Comparison of ENCODE assay signal across 16 cellular contexts in genomic region chr3:127535901-127536817, GRCh38. TPM values are rescaled to one million over a fixed set of nuclear protein-coding genes. Genes with fewer than 3 reads are reported as not detected.
DNase-seq lines count a peak whose midpoint lies in the region; ATAC-seq, FAIRE-seq and TF ChIP-seq lines count a peak whose summit lies in the region.
"Had no signal": no experiment of that assay in that cellular context is flagged by ENCODE, and none has a peak within 500 bp of the region (broad histone marks: within the 10 kb centered on the region; RNA-seq: fewer than 3 reads in every experiment).

No MANE protein-coding gene starts in this region.

- no peak overlapping the region for H3K4me2 ChIP-seq in GM23338
- no peak overlapping the region for H3K4me2 ChIP-seq in GM12878 (ENCODE audit: control insufficient read depth, insufficient read depth)

- no peak overlapping the region for H3K4me3 ChIP-seq in GM23338
- H3K4me3 ChIP-seq in GM12878: no peak overlapping the region
- H3K4me3 ChIP-seq in brain microvascular endothelial cell (ENCODE audit: low read depth, low read length): no peak overlapping the region
- H3K4me3 ChIP-seq: sigmoid colon had no signal

- TF ChIP-seq POLR2A in GM12878 (IDR thresholded peaks at IDR 0.05; ENCODE audit: low read depth, low read length): no peak

- WGBS in GM12878 (ENCODE audit: insufficient coverage, insufficient replicate concordance, low lambda C conversion rate, missing lambda C conversion rate): 39% methylated on average over 18 of the region's 18 CpGs

- FAIRE-seq in GM12878 (lab: Jason Lieb, UNC) (no peak), D721Med (lab: Jason Lieb, UNC) (no peak)
- FAIRE-seq: G401.6 had no signal

- H3K36me3 Mint-ChIP-seq in GM23338 (ENCODE audit: low read depth) (no peaks in the 10 kb centered on the region; the same call in 2 of the 3 replicates), neural crest cell (ENCODE audit: low read depth) (no peaks in the 10 kb centered on the region)

- no peak for TF ChIP-seq CTCF in GM23338 (conservative IDR thresholded peaks at IDR 0.05; ENCODE audit: low read depth in 2 of 2)
- no peak for TF ChIP-seq CTCF in GM12878 (IDR thresholded peaks at IDR 0.05 in 2 of 3, conservative IDR thresholded peaks at IDR 0.05 in 1 of 3; ENCODE audit: control insufficient read depth in 2 of 3, extremely low read depth in 1 of 3, insufficient read depth in 1 of 3, low read depth in 3 of 3, low read length in 3 of 3)
- no peak for TF ChIP-seq CTCF in neural crest cell (conservative IDR thresholded peaks at IDR 0.05)
- no peak for TF ChIP-seq CTCF in D721Med (IDR thresholded peaks at IDR 0.05; ENCODE audit: insufficient read depth, missing control alignments)
- TF ChIP-seq CTCF in GM13976 (IDR thresholded peaks at IDR 0.05; ENCODE audit: borderline replicate concordance, control extremely low read depth, extremely low read depth, insufficient read depth, missing control alignments): no peak
- TF ChIP-seq CTCF in brain microvascular endothelial cell (IDR thresholded peaks at IDR 0.05; ENCODE audit: low read depth, low read length, missing control alignments): no peak

- H3K9me3 ChIP-seq in GM12878 (replicated peaks; ENCODE audit: control insufficient read depth, insufficient read depth, low read length): no peaks in the 10 kb centered on the region
- H3K9me3 ChIP-seq: sigmoid colon had no signal

- no peak for TF ChIP-seq EP300 in GM12878 (IDR thresholded peaks at IDR 0.05; ENCODE audit: borderline replicate concordance in 1 of 2, control insufficient read depth in 1 of 2, low read depth in 2 of 2, low read length in 2 of 2)

- no TSS peak for BruUV-seq in GM12878 (replicated peaks; lab: Mats Ljungman, UMichigan)

- H3K36me3 ChIP-seq in GM23338 (ENCODE audit: insufficient read depth) (no peaks in the 10 kb centered on the region), GM12878 (ENCODE audit: control insufficient read depth in 2 of 2, insufficient read depth in 2 of 2, low read length in 1 of 2) (no peaks in the 10 kb centered on the region), brain microvascular endothelial cell (replicated peaks) (no peaks in the 10 kb centered on the region)
- H3K36me3 ChIP-seq: sigmoid colon had no signal

- H3K4me3 Mint-ChIP-seq in GM23338 (no peak overlapping the region), neural crest cell (peak overlapping the region; percentile 41)
- H3K4me3 Mint-ChIP-seq: activated CD4-positive, alpha-beta T cell treated with anti-CD3 and anti-CD28 coated beads, Interleukin-2, amount 10 ng/mL, durations not matched to agents 24 days and 14 days; T-helper 1 cell treated with Interleukin-12 subunit alpha and Interleukin-12 subunit beta and Interleukin-4 antibody, amounts not matched to agents 30 μg/mL and 1 μg/mL, for 36 hours had no signal

- H3K4me1 ChIP-seq in GM23338 (ENCODE audit: insufficient read depth) (0 out of 2 replicates have a peak, but pooled peaks cover 5% of the 10 kb centered on the region), GM12878 (ENCODE audit: control insufficient read depth, insufficient read depth, low read length) (no peaks in the 10 kb centered on the region)
- H3K4me1 ChIP-seq: sigmoid colon had no signal

- H3K27ac Mint-ChIP-seq in GM23338 (no peak overlapping the region), neural crest cell (ENCODE audit: unreplicated experiment) (peak overlapping the region; percentile 96)
- H3K27ac Mint-ChIP-seq: activated CD4-positive, alpha-beta T cell treated with anti-CD3 and anti-CD28 coated beads, Interleukin-2, amount 10 ng/mL, durations not matched to agents 24 days and 14 days; T-helper 1 cell treated with Interleukin-12 subunit alpha and Interleukin-12 subunit beta and Interleukin-4 antibody, amounts not matched to agents 30 μg/mL and 1 μg/mL, for 36 hours had no signal

- H3K27me3 ChIP-seq in GM23338 (ENCODE audit: insufficient read depth): no peaks in the 10 kb centered on the region
- peaks cover 0 to 5% of the 10 kb centered on the region in 2 experiments; a peak in 3 of 4 replicates for H3K27me3 ChIP-seq in GM12878 (replicated peaks in 1 of 2; ENCODE audit: control insufficient read depth in 2 of 2, insufficient read depth in 2 of 2, low read length in 1 of 2)
- no peaks in the 10 kb centered on the region for H3K27me3 ChIP-seq in brain microvascular endothelial cell (replicated peaks)

- ATAC-seq in GM23338 (peak; percentile 22), GM12878 (no peak), HG02938 (IDR thresholded peaks at IDR 0.05; ENCODE audit: unreplicated experiment) (no peak)

- H2AFZ ChIP-seq in GM23338: peak overlapping the region; percentile 56; the same call in 1 of the 2 replicates
- H2AFZ ChIP-seq in GM12878 (ENCODE audit: control insufficient read depth, low read depth, low read length): no peak overlapping the region

- no peaks in the 10 kb centered on the region for H3F3A ChIP-seq in GM23338 (replicated peaks; ENCODE audit: low read depth)

- SMC1A ChIA-PET in GM12878 (lab: Charles Lee; ENCODE audit: uncharacterized antibody, unreplicated experiment): interaction anchor here (0.6 kb wide), 1 partner anchor 387 kb away, joined by 3 read pairs; no protein-coding TSS in a partner anchor

- CTCF ChIA-PET in GM12878 (lab: Yijun Ruan, JAX): no interaction called here

- H3K4me1 Mint-ChIP-seq in GM23338: peaks cover 18% of the 10 kb centered on the region
- H3K4me1 Mint-ChIP-seq in neural crest cell: peaks cover 28% of the 10 kb centered on the region

- POLR2A ChIA-PET in GM12878 (lab: Charles Lee): no interaction called here

- RAD21 ChIA-PET in GM12878 (lab: Charles Lee; ENCODE audit: unreplicated experiment): interaction anchor here (1.5 kb wide), 1 partner anchor 12 kb away, joined by 4 read pairs; no protein-coding TSS in a partner anchor

- H3K79me2 ChIP-seq in GM23338 (replicated peaks; ENCODE audit: insufficient read depth) (no peaks in the 10 kb centered on the region), GM12878 (ENCODE audit: control insufficient read depth, insufficient read depth, low read length) (no peaks in the 10 kb centered on the region)

- H3K27me3 Mint-ChIP-seq in GM23338 (ENCODE audit: insufficient read depth, low read depth, poor library complexity) (peaks cover 10% of the 10 kb centered on the region), neural crest cell (ENCODE audit: low read depth) (no peaks in the 10 kb centered on the region)

- DNase-seq in GM23338 (ENCODE audit: low spot score) (no peak), NCI-H128 (lab: John Stamatoyannopoulos, UW; ENCODE audit: unreplicated experiment) (peak; percentile 56), GM12878 (ENCODE audit: low read depth, low spot score) (no peak), neural crest cell (ENCODE audit: low read depth, low spot score) (no peak), D721Med (ENCODE audit: insufficient read length, low spot score) (no peak), GM13976 (ENCODE audit: low spot score) (no peak), brain microvascular endothelial cell (no peak)
- DNase-seq: activated CD4-positive, alpha-beta T cell treated with anti-CD3 and anti-CD28 coated beads, Interleukin-2, amount 10 ng/mL, durations not matched to agents 24 days and 14 days; effector CD8-positive, alpha-beta T cell; foreskin melanocyte; NCI-H1694 treated with DMSO at 0.1 percent for 48 hours; sigmoid colon had no signal

- H3K9me2 ChIP-seq in GM23338 (ENCODE audit: insufficient read depth): no peaks in the 10 kb centered on the region

- H3K27ac ChIP-seq in GM23338 (ENCODE audit: low read depth): no peak overlapping the region
- H3K27ac ChIP-seq in GM12878 (ENCODE audit: control insufficient read depth, insufficient read depth): no peak overlapping the region
- H3K27ac ChIP-seq in brain microvascular endothelial cell: no peak overlapping the region
- H3K27ac ChIP-seq: C4-2B, sigmoid colon had no signal

- intact Hi-C loops in GM12878 (cut with micrococcal nuclease; ENCODE audit: unreplicated experiment): no loop called here

- H3K9me3 Mint-ChIP-seq in GM23338 (no peaks in the 10 kb centered on the region), neural crest cell (no peaks in the 10 kb centered on the region)
- H3K9me3 Mint-ChIP-seq: activated CD4-positive, alpha-beta T cell treated with anti-CD3 and anti-CD28 coated beads, Interleukin-2, amount 10 ng/mL, durations not matched to agents 24 days and 14 days; T-helper 1 cell treated with Interleukin-12 subunit alpha and Interleukin-12 subunit beta and Interleukin-4 antibody, amounts not matched to agents 30 μg/mL and 1 μg/mL, for 36 hours had no signal

- no peak overlapping the region for H3K9ac ChIP-seq in GM12878 (ENCODE audit: control insufficient read depth, insufficient read depth, low read length)

- H4K20me1 ChIP-seq in GM23338 (replicated peaks; ENCODE audit: insufficient read depth) (no peaks in the 10 kb centered on the region), GM12878 (ENCODE audit: control insufficient read depth, insufficient read depth) (no peaks in the 10 kb centered on the region)

- TF ChIP-seq RAD21 in GM12878 (IDR thresholded peaks at IDR 0.05; ENCODE audit: insufficient read depth, low read depth, low read length): no peak

- in situ Hi-C loops in GM12878 (cut with MboI): no loop called here
- in situ Hi-C loops in GM13976 (cut with MboI; ENCODE audit: low sequenced_read_pairs, unreplicated experiment): no loop called here
- in situ Hi-C loops in brain microvascular endothelial cell (cut with HindIII; ENCODE audit: low pct_ligation_motif_present, low sequenced_read_pairs): no loop called here

TF ChIP-seq in GM12878, 131 proteins besides CTCF, POLR2A, EP300 and RAD21 (continues in another document):
- no peak for TF ChIP-seq TBL1XR1 (IDR thresholded peaks at IDR 0.05; ENCODE audit: low read depth, low read length)
- TF ChIP-seq GATAD2B (conservative IDR thresholded peaks at IDR 0.05; ENCODE audit: low read depth): no peak

RNA-seq across cellular contexts. Expression of gene TPRA1, which starts 54.4 kb away (rescaled TPM):
- total RNA-seq in GM23338 (2014; rRNA removed; shearing (Covaris generic)): 24.1 and 30.4 TPM in 2 replicates
- polyA plus RNA-seq in GM23338 (2016; fragmentation: Nextera tagmentation; extraction: Ambion mirVana) (16.7 and 19.4 TPM in 2 replicates), GM12878 (2011; rRNA removed) (9.8 and 22.9 TPM in 2 replicates), GM12878 (2014; fragmentation: Illumina TruSeq; extraction: Trizol) (4.2 and 12.8 TPM in 2 replicates), GM12878 (2014; fragmentation: Nextera tagmentation; extraction: Ambion mirVana) (1 to 10 TPM; 1.8 to 3.6 TPM), GM12878 (2014; rRNA removed) (33.3 and 33.7 TPM in 2 replicates), GM12878 (2016; fragmentation: Nextera tagmentation; extraction: Ambion mirVana) (10 to 100 TPM; 34.2 to 39.6 TPM)
- total RNA-seq in GM12878 (2013; cell fraction: nucleolus; rRNA removed): 27.5 and 31.1 TPM in 2 replicates
- total RNA-seq in GM12878 (2014; rRNA removed) (32.7 and 35.7 TPM in 2 replicates), GM12878 (2014; rRNA removed; fragmentation: Illumina TruSeq; extraction: Trizol) (11.1 and 11.4 TPM in 2 replicates), GM12878 (2021) (24.4 and 30.4 TPM in 2 replicates), neural crest cell (27.2 and 27.4 TPM in 2 replicates)
- polyA plus RNA-seq in GM12878 (2011; ENCODE audit: low read depth): 9.5 TPM
- 32.8 and 41.1 TPM in 2 replicates for polyA plus RNA-seq in GM12878 (2011; cell fraction: cytosol; rRNA removed)
- polyA plus RNA-seq in GM12878 (2011; cell fraction: nucleus; rRNA removed): 81.9 and 90.1 TPM in 2 replicates
- polyA plus RNA-seq in GM12878 (2012): 18.3 and 20.8 TPM in 2 replicates
- 23.4 and 34.6 TPM in 2 replicates for polyA minus RNA-seq in GM12878 (2011; rRNA and poly(A)+ RNA removed)
- polyA minus RNA-seq in GM12878 (2011; cell fraction: cytosol; rRNA and poly(A)+ RNA removed): 13.5 and 14.8 TPM in 2 replicates
- 19.2 and 27.0 TPM in 2 replicates for polyA minus RNA-seq in GM12878 (2011; cell fraction: nucleus; rRNA and poly(A)+ RNA removed)
